Comparison of ENCODE assay signal across 8 cellular contexts in the genomic region with DNA sequence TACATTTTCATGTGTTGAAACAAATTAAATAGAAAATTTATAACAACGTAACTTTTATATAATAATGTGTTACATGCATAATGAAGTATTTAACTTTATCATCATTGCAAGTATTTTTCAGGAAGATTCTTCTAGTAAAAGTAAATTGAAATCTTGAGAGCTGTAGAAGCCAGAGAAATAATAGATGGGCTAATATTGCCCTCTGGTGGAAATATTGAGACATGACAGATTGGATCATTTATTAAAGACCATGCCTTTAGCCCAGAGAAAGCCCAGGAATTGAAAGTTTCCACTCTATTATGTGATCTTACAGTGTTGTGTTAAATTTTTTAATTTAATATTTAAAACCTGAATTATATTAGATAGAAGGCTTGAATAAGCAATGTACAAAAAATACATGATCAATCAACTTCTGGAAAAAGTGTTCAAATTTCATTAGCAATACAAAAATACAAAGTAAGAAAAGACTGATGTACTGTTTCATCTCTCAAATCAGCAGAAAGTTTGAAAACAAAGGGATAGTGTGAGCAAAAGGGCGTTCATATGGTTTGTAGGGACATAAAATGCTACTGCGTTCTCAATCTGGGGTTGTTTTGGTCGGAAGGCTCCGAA. TPM values are rescaled to one million over a fixed set of nuclear protein-coding genes. Genes with fewer than 3 reads are reported as not detected.
DNase-seq lines count a peak whose midpoint lies in the region; ATAC-seq and TF ChIP-seq lines count a peak whose summit lies in the region.

No MANE protein-coding gene starts in this region.

- no peak overlapping the region for H3K27ac Mint-ChIP-seq in activated CD4-positive, alpha-beta T cell treated with anti-CD3 and anti-CD28 coated beads, Interleukin-2, amount 10 ng/mL, durations not matched to agents 24 days and 14 days

- DNase-seq in NCI-H2171 treated with DMSO at 0.1 percent for 48 hours (lab: John Stamatoyannopoulos, UW) = peak; percentile 59
- no peak for DNase-seq in NCI-H2171 (lab: John Stamatoyannopoulos, UW)
- peak; percentile 38 for DNase-seq in NCI-H774 (lab: John Stamatoyannopoulos, UW)
- DNase-seq in choroid plexus epithelial cell (ENCODE audit: low read depth) = peak; percentile 68
- DNase-seq in lung microvascular endothelial cell (ENCODE audit: low read depth in 2 of 2) = peak; percentile 46 to 56
- DNase-seq in nucleus accumbens (lab: John Stamatoyannopoulos, UW) = no peak
- no peak for DNase-seq in activated CD4-positive, alpha-beta T cell treated with anti-CD3 and anti-CD28 coated beads, Interleukin-2, amount 10 ng/mL, durations not matched to agents 24 days and 14 days

- peak; percentile 77 for ATAC-seq in HG03135 (IDR thresholded peaks at IDR 0.05; ENCODE audit: unreplicated experiment)

- intact Hi-C loops in activated CD4-positive, alpha-beta T cell treated with anti-CD3 and anti-CD28 coated beads, Interleukin-2, amount 10 ng/mL, durations not matched to agents 24 days and 14 days (cut with micrococcal nuclease) = loop anchor here (1.0 to 10.0 kb wide), 2 partner anchors 151 to 719 kb away; no protein-coding TSS in a partner anchor

- H3K4me3 Mint-ChIP-seq in activated CD4-positive, alpha-beta T cell treated with anti-CD3 and anti-CD28 coated beads, Interleukin-2, amount 10 ng/mL, durations not matched to agents 24 days and 14 days = no peak overlapping the region

- TF ChIP-seq CTCF in choroid plexus epithelial cell (conservative IDR thresholded peaks at IDR 0.05; ENCODE audit: low read depth, low read length) = peak; percentile 55

- no peaks in the 10 kb centered on the region for H3K36me3 Mint-ChIP-seq in activated CD4-positive, alpha-beta T cell treated with anti-CD3 and anti-CD28 coated beads, Interleukin-2, amount 10 ng/mL, durations not matched to agents 24 days and 14 days (ENCODE audit: low read depth)

- peaks cover 5% of the 10 kb centered on the region for H3K27me3 Mint-ChIP-seq in activated CD4-positive, alpha-beta T cell treated with anti-CD3 and anti-CD28 coated beads, Interleukin-2, amount 10 ng/mL, durations not matched to agents 24 days and 14 days

- no peaks in the 10 kb centered on the region for H3K4me1 Mint-ChIP-seq in activated CD4-positive, alpha-beta T cell treated with anti-CD3 and anti-CD28 coated beads, Interleukin-2, amount 10 ng/mL, durations not matched to agents 24 days and 14 days

- H3K9me3 Mint-ChIP-seq in activated CD4-positive, alpha-beta T cell treated with anti-CD3 and anti-CD28 coated beads, Interleukin-2, amount 10 ng/mL, durations not matched to agents 24 days and 14 days = no peaks in the 10 kb centered on the region

- H3K4me3 ChIP-seq in choroid plexus epithelial cell (ENCODE audit: low read depth, low read length) = no peak overlapping the region

RNA-seq across cellular contexts. Expression of gene SPTSSB, which starts 52.7 kb away (rescaled TPM):
- total RNA-seq in lung microvascular endothelial cell = not detected in 2 replicates
- not detected in 2 replicates for total RNA-seq in activated CD4-positive, alpha-beta T cell treated with anti-CD3 and anti-CD28 coated beads, Interleukin-2, amount 10 ng/mL, durations not matched to agents 24 days and 14 days

Comparison
In these comparisons a context has a peak if more than half of its experiments do, and no peak if none do; other contexts are left out.
1. DNase-seq: peak in NCI-H2171 treated with DMSO at 0.1 percent for 48 hours (single experiment), NCI-H774 (single experiment), choroid plexus epithelial cell (single experiment) and lung microvascular endothelial cell (2 of 2); none in NCI-H2171 (single experiment), nucleus accumbens (0 of 56) and activated CD4-positive, alpha-beta T cell treated with anti-CD3 and anti-CD28 coated beads, Interleukin-2, amount 10 ng/mL, durations not matched to agents 24 days and 14 days (single experiment).